14 cellular contexts compared by ENCODE assay signal in genomic region chr6:20827798-20828197, GRCh38.
DNase-seq lines count a peak whose midpoint lies in the region; ATAC-seq and TF ChIP-seq lines count a peak whose summit lies in the region.
"Had no signal": no experiment of that assay in that cellular context is flagged by ENCODE, and none has a peak within 500 bp of the region (broad histone marks: within the 10 kb centered on the region; RNA-seq: fewer than 3 reads in every experiment).

No MANE protein-coding gene starts in this region.

- WGBS in heart right ventricle, 2 donors = 66 to 82% methylated on average over 1 of the region's 1 CpG
- 81 to 90% (median 87%) methylated on average over 1 of the region's 1 CpG for WGBS in spleen, 5 donors

- peaks cover 0 to 9% of the 10 kb centered on the region in 2 donors for H3K9me3 ChIP-seq in breast epithelium
- H3K9me3 ChIP-seq in heart right ventricle = peaks cover 0 to 12% (median 0%) of the 10 kb centered on the region in 11 donors
- no peaks in the 10 kb centered on the region for H3K9me3 ChIP-seq in skeletal muscle satellite cell (replicated peaks; ENCODE audit: low read length)
- peaks cover 0 to 5% (median 0%) of the 10 kb centered on the region in 8 donors for H3K9me3 ChIP-seq in spleen
- H3K9me3 ChIP-seq: pancreas, transverse colon had no signal

- no peak for TF ChIP-seq POLR2A in breast epithelium (IDR thresholded peaks at IDR 0.05)
- TF ChIP-seq POLR2A in spleen (IDR thresholded peaks at IDR 0.05) = no peak

- H3K36me3 ChIP-seq in breast epithelium (no peaks in the 10 kb centered on the region), heart right ventricle (no peaks in the 10 kb centered on the region), skeletal muscle satellite cell (ENCODE audit: insufficient read depth, low read length) (no peaks in the 10 kb centered on the region), spleen (peaks cover 0 to 10% (median 0%) of the 10 kb centered on the region in 6 donors)
- H3K36me3 ChIP-seq: pancreas, transverse colon had no signal

- DNase-seq in GM04503 (ENCODE audit: low read depth) (peak; percentile 83), breast epithelium (ENCODE audit: low spot score in 2 of 2) (no peak), heart right ventricle (no peak), spleen (no peak), A172 (ENCODE audit: low spot score) (no peak)
- DNase-seq: activated B cell treated with CpG ODN at 0.5 μM for 24 hours; activated CD8-positive, alpha-beta memory T cell treated with anti-CD3 and anti-CD28 coated beads, Interleukin-2, amount 10 ng/mL, durations not matched to agents 7 days and 5 days; activated naive CD4-positive, alpha-beta T cell treated with Interleukin-2 at 50 U/mL for 16 hours; NCI-H1436; pancreas; transverse colon had no signal

- peak overlapping the region; percentile 20 for H3K4me2 ChIP-seq in skeletal muscle satellite cell (ENCODE audit: low read length)

- H3K27ac ChIP-seq in breast epithelium = peak overlapping the region; percentile 77 to 89
- H3K27ac ChIP-seq in heart right ventricle = peak overlapping the region in 5 of 10 donors; percentile 19 to 46 (median 33)
- H3K27ac ChIP-seq in spleen = no peak overlapping the region
- H3K27ac ChIP-seq: pancreas, transverse colon had no signal

- no peak overlapping the region for H3K4me3 ChIP-seq in breast epithelium
- H3K4me3 ChIP-seq in heart right ventricle = no peak overlapping the region
- no peak overlapping the region for H3K4me3 ChIP-seq in skeletal muscle satellite cell (ENCODE audit: low read length)
- no peak overlapping the region for H3K4me3 ChIP-seq in spleen
- H3K4me3 ChIP-seq: pancreas, transverse colon had no signal

- peak; percentile 45 to 72 (median 52) for ATAC-seq in heart right ventricle
- ATAC-seq in GM18498 (IDR thresholded peaks at IDR 0.05; ENCODE audit: unreplicated experiment) = no peak
- no peak for ATAC-seq in GM18511 (IDR thresholded peaks at IDR 0.05; ENCODE audit: unreplicated experiment)
- ATAC-seq: activated CD8-positive, alpha-beta memory T cell treated with anti-CD3 and anti-CD28 coated beads, Interleukin-2, amount 10 ng/mL, durations not matched to agents 7 days and 5 days had no signal

- peaks cover 0 to 5% of the 10 kb centered on the region in 2 donors for H3K4me1 ChIP-seq in breast epithelium
- peaks cover 7 to 29% (median 18%) of the 10 kb centered on the region in 9 donors for H3K4me1 ChIP-seq in heart right ventricle
- peaks cover 29% of the 10 kb centered on the region for H3K4me1 ChIP-seq in skeletal muscle satellite cell (ENCODE audit: control insufficient read depth, insufficient read depth, low read length)
- no peaks in the 10 kb centered on the region for H3K4me1 ChIP-seq in spleen
- H3K4me1 ChIP-seq: pancreas had no signal

- intact Hi-C loops in breast epithelium (cut with DNase I; ENCODE audit: low total_unique reads) (no loop called here), heart right ventricle (cut with DNase I) (no loop called here), spleen (cut with DNase I; ENCODE audit: low total_unique reads) (no loop called here)

- peak overlapping the region; percentile 48 for H3K9ac ChIP-seq in skeletal muscle satellite cell (ENCODE audit: low read depth, low read length)

- TF ChIP-seq CTCF in breast epithelium (IDR thresholded peaks at IDR 0.05) (no peak), heart right ventricle (IDR thresholded peaks at IDR 0.05) (no peak), spleen (IDR thresholded peaks at IDR 0.05 in 8 of 11, conservative IDR thresholded peaks at IDR 0.05 in 3 of 11) (no peak)

- H3K27me3 ChIP-seq in breast epithelium (no peaks in the 10 kb centered on the region), heart right ventricle (no peaks in the 10 kb centered on the region), skeletal muscle satellite cell (ENCODE audit: control insufficient read depth, insufficient read depth, low read length) (no peaks in the 10 kb centered on the region), spleen (replicated peaks in 1 of 7) (no peaks in the 10 kb centered on the region)
- H3K27me3 ChIP-seq: pancreas, transverse colon had no signal

Comparison
In these comparisons a context has a peak if more than half of its experiments do, and no peak if none do; other contexts are left out.
1. H3K27ac ChIP-seq: peak in breast epithelium (2 of 2); none in spleen (0 of 8).
2. ATAC-seq: peak in heart right ventricle (8 of 8); none in GM18498 (single experiment) and GM18511 (single experiment).